ENCODE assay signal across 1 cellular context in genomic region chr12:53225635-53226424, GRCh38.
TF ChIP-seq lines count a peak whose summit lies in the region.

No MANE protein-coding gene starts in this region.

TF ChIP-seq in SK-N-SH, 30 proteins besides CTCF, POLR2A, EP300 and RAD21 (continued from another document):
- TF ChIP-seq PBX3 (IDR thresholded peaks at IDR 0.05) (no peak), FOXJ3 (CRISPR knock-in tag; IDR thresholded peaks at IDR 0.05) (no peak), USF2 (IDR thresholded peaks at IDR 0.05; ENCODE audit: borderline replicate concordance, low read depth, low read length) (no peak), FOXM1 (IDR thresholded peaks at IDR 0.05; ENCODE audit: low read depth) (no peak), ELF1 (IDR thresholded peaks at IDR 0.05) (no peak), NRF1 (IDR thresholded peaks at IDR 0.05; ENCODE audit: low read depth, low read length) (no peak), SMC3 (IDR thresholded peaks at IDR 0.05; ENCODE audit: low read depth, low read length) (no peak), MXI1 (IDR thresholded peaks at IDR 0.05; ENCODE audit: low read depth, low read length) (no peak), SIN3A (IDR thresholded peaks at IDR 0.05; ENCODE audit: borderline replicate concordance, low read depth, low read length) (no peak), NFIC (IDR thresholded peaks at IDR 0.05; ENCODE audit: borderline replicate concordance) (no peak), USF1 (IDR thresholded peaks at IDR 0.05; ENCODE audit: borderline replicate concordance, low read depth) (no peak), CHD2 (IDR thresholded peaks at IDR 0.05; ENCODE audit: low read length, partially characterized antibody) (no peak), IRF3 (IDR thresholded peaks at IDR 0.05; ENCODE audit: low read depth, low read length) (no peak), EZH2phosphoT487 (IDR thresholded peaks at IDR 0.05; ENCODE audit: borderline replicate concordance, low read depth) (no peak), GABPA (IDR thresholded peaks at IDR 0.05; ENCODE audit: low read depth) (no peak), YY1 (IDR thresholded peaks at IDR 0.05; ENCODE audit: low read depth) (no peak)
